1 cellular context compared by ENCODE assay signal in the genomic region with DNA sequence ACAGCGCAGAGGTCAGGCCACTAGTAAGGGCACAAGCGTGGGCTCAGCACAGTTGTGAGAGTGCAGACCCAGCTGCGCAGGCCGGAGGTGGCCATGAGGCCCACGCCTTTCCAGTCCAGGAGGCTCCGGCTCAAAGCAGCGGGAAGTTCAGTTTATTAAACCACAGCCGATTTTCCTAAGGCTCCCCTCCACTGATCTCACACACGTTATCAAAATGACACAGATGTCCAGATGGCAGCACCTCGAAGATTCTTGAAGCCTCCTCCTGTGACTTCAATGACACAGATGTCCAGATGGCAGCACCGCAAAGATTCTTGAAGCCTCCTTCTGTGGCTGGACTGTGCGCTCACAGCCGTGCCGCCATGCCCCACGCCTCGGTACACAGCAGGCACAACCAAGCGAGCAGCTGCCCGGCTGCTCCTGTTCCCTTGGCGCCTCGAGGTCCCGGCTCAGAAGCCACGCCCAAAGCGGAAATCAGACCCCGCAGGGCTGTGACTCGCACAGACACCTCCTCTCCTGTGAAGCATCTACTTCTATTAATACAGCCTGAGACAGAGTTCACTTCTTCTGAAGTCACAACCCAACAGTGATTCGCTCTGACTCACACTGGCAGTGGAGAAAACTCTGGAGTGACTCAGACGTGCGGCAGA.
A peak's percentile ranks its signal among the peaks of the same experiment; 100 is the strongest.
TF ChIP-seq lines count a peak whose summit lies in the region.

No MANE protein-coding gene starts in this region.

TF ChIP-seq in K562, 482 proteins besides CTCF, POLR2A, EP300 and RAD21 (continued from another document and continues in another):
- TF ChIP-seq, protein P1, sequence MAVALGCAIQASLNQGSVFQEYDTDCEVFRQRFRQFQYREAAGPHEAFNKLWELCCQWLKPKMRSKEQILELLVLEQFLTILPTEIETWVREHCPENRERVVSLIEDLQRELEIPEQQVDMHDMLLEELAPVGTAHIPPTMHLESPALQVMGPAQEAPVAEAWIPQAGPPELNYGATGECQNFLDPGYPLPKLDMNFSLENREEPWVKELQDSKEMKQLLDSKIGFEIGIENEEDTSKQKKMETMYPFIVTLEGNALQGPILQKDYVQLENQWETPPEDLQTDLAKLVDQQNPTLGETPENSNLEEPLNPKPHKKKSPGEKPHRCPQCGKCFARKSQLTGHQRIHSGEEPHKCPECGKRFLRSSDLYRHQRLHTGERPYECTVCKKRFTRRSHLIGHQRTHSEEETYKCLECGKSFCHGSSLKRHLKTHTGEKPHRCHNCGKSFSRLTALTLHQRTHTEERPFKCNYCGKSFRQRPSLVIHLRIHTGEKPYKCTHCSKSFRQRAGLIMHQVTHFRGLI (CRISPR knock-in tag; IDR thresholded peaks at IDR 0.05): peak; percentile 67; the same call in 1 of the 2 replicates
- TF ChIP-seq PHF21A (IDR thresholded peaks at IDR 0.05; ENCODE audit: borderline replicate concordance, low read depth): no peak
- no peak for TF ChIP-seq PHF20 (IDR thresholded peaks at IDR 0.05; ENCODE audit: partially characterized antibody)
- TF ChIP-seq, protein P2, sequence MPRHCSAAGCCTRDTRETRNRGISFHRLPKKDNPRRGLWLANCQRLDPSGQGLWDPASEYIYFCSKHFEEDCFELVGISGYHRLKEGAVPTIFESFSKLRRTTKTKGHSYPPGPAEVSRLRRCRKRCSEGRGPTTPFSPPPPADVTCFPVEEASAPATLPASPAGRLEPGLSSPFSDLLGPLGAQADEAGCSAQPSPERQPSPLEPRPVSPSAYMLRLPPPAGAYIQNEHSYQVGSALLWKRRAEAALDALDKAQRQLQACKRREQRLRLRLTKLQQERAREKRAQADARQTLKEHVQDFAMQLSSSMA (CRISPR knock-in tag; IDR thresholded peaks at IDR 0.05): no peak
- no peak for TF ChIP-seq PYGO2 (tag; IDR thresholded peaks at IDR 0.05)
- no peak for TF ChIP-seq HNRNPH1 (optimal IDR thresholded peaks at IDR 0.05; ENCODE audit: low read depth, low read length)
- TF ChIP-seq, protein P3, sequence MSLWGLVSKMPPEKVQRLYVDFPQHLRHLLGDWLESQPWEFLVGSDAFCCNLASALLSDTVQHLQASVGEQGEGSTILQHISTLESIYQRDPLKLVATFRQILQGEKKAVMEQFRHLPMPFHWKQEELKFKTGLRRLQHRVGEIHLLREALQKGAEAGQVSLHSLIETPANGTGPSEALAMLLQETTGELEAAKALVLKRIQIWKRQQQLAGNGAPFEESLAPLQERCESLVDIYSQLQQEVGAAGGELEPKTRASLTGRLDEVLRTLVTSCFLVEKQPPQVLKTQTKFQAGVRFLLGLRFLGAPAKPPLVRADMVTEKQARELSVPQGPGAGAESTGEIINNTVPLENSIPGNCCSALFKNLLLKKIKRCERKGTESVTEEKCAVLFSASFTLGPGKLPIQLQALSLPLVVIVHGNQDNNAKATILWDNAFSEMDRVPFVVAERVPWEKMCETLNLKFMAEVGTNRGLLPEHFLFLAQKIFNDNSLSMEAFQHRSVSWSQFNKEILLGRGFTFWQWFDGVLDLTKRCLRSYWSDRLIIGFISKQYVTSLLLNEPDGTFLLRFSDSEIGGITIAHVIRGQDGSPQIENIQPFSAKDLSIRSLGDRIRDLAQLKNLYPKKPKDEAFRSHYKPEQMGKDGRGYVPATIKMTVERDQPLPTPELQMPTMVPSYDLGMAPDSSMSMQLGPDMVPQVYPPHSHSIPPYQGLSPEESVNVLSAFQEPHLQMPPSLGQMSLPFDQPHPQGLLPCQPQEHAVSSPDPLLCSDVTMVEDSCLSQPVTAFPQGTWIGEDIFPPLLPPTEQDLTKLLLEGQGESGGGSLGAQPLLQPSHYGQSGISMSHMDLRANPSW (CRISPR knock-in tag; IDR thresholded peaks at IDR 0.05): no peak
- TF ChIP-seq ZNF830 (CRISPR knock-in tag; IDR thresholded peaks at IDR 0.05): no peak
- TF ChIP-seq NELFE (IDR thresholded peaks at IDR 0.05; ENCODE audit: insufficient read depth, insufficient read length): no peak
- TF ChIP-seq ZNF121 (CRISPR knock-in tag; conservative IDR thresholded peaks at IDR 0.05): no peak
- TF ChIP-seq ZKSCAN1 (IDR thresholded peaks at IDR 0.05; ENCODE audit: low read depth, low read length): peak; percentile 47; the same call in 1 of the 2 replicates
- TF ChIP-seq, protein P4, sequence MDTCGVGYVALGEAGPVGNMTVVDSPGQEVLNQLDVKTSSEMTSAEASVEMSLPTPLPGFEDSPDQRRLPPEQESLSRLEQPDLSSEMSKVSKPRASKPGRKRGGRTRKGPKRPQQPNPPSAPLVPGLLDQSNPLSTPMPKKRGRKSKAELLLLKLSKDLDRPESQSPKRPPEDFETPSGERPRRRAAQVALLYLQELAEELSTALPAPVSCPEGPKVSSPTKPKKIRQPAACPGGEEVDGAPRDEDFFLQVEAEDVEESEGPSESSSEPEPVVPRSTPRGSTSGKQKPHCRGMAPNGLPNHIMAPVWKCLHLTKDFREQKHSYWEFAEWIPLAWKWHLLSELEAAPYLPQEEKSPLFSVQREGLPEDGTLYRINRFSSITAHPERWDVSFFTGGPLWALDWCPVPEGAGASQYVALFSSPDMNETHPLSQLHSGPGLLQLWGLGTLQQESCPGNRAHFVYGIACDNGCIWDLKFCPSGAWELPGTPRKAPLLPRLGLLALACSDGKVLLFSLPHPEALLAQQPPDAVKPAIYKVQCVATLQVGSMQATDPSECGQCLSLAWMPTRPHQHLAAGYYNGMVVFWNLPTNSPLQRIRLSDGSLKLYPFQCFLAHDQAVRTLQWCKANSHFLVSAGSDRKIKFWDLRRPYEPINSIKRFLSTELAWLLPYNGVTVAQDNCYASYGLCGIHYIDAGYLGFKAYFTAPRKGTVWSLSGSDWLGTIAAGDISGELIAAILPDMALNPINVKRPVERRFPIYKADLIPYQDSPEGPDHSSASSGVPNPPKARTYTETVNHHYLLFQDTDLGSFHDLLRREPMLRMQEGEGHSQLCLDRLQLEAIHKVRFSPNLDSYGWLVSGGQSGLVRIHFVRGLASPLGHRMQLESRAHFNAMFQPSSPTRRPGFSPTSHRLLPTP (IDR thresholded peaks at IDR 0.05; ENCODE audit: borderline replicate concordance, extremely low read depth, insufficient read length): no peak
- TF ChIP-seq, protein P5, sequence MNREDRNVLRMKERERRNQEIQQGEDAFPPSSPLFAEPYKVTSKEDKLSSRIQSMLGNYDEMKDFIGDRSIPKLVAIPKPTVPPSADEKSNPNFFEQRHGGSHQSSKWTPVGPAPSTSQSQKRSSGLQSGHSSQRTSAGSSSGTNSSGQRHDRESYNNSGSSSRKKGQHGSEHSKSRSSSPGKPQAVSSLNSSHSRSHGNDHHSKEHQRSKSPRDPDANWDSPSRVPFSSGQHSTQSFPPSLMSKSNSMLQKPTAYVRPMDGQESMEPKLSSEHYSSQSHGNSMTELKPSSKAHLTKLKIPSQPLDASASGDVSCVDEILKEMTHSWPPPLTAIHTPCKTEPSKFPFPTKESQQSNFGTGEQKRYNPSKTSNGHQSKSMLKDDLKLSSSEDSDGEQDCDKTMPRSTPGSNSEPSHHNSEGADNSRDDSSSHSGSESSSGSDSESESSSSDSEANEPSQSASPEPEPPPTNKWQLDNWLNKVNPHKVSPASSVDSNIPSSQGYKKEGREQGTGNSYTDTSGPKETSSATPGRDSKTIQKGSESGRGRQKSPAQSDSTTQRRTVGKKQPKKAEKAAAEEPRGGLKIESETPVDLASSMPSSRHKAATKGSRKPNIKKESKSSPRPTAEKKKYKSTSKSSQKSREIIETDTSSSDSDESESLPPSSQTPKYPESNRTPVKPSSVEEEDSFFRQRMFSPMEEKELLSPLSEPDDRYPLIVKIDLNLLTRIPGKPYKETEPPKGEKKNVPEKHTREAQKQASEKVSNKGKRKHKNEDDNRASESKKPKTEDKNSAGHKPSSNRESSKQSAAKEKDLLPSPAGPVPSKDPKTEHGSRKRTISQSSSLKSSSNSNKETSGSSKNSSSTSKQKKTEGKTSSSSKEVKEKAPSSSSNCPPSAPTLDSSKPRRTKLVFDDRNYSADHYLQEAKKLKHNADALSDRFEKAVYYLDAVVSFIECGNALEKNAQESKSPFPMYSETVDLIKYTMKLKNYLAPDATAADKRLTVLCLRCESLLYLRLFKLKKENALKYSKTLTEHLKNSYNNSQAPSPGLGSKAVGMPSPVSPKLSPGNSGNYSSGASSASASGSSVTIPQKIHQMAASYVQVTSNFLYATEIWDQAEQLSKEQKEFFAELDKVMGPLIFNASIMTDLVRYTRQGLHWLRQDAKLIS (CRISPR knock-in tag; IDR thresholded peaks at IDR 0.05): no peak
- peak; percentile 14 for TF ChIP-seq RBBP5 (IDR thresholded peaks at IDR 0.05; ENCODE audit: borderline replicate concordance, insufficient read depth, low read length, poor library complexity, severe bottlenecking)
- no peak for TF ChIP-seq RFX1 (IDR thresholded peaks at IDR 0.05)
- TF ChIP-seq PHB2 (IDR thresholded peaks at IDR 0.05; ENCODE audit: low read depth): peak; percentile 66; the same call in 1 of the 2 replicates
- TF ChIP-seq TRIM28 (IDR thresholded peaks at IDR 0.05): no peak
- TF ChIP-seq ARNT (IDR thresholded peaks at IDR 0.05): 0 out of 4 replicates have a peak, but pooled peaks of 1 of the 2 experiments have one; percentile 72
- TF ChIP-seq ATF7 (IDR thresholded peaks at IDR 0.05): peak; percentile 81
- peak; percentile 89 for TF ChIP-seq NCOR1 (IDR thresholded peaks at IDR 0.05)
- no peak for TF ChIP-seq XRCC3 (IDR thresholded peaks at IDR 0.05)
- TF ChIP-seq TCF7 (IDR thresholded peaks at IDR 0.05; ENCODE audit: borderline replicate concordance): 0 out of 2 replicates have a peak, but pooled peaks have one; percentile 61
- no peak for TF ChIP-seq STAG1 (CRISPR knock-in tag; IDR thresholded peaks at IDR 0.05; ENCODE audit: borderline replicate concordance)
- TF ChIP-seq TSC22D4 (tag; IDR thresholded peaks at IDR 0.05): no peak
- TF ChIP-seq, protein P6, sequence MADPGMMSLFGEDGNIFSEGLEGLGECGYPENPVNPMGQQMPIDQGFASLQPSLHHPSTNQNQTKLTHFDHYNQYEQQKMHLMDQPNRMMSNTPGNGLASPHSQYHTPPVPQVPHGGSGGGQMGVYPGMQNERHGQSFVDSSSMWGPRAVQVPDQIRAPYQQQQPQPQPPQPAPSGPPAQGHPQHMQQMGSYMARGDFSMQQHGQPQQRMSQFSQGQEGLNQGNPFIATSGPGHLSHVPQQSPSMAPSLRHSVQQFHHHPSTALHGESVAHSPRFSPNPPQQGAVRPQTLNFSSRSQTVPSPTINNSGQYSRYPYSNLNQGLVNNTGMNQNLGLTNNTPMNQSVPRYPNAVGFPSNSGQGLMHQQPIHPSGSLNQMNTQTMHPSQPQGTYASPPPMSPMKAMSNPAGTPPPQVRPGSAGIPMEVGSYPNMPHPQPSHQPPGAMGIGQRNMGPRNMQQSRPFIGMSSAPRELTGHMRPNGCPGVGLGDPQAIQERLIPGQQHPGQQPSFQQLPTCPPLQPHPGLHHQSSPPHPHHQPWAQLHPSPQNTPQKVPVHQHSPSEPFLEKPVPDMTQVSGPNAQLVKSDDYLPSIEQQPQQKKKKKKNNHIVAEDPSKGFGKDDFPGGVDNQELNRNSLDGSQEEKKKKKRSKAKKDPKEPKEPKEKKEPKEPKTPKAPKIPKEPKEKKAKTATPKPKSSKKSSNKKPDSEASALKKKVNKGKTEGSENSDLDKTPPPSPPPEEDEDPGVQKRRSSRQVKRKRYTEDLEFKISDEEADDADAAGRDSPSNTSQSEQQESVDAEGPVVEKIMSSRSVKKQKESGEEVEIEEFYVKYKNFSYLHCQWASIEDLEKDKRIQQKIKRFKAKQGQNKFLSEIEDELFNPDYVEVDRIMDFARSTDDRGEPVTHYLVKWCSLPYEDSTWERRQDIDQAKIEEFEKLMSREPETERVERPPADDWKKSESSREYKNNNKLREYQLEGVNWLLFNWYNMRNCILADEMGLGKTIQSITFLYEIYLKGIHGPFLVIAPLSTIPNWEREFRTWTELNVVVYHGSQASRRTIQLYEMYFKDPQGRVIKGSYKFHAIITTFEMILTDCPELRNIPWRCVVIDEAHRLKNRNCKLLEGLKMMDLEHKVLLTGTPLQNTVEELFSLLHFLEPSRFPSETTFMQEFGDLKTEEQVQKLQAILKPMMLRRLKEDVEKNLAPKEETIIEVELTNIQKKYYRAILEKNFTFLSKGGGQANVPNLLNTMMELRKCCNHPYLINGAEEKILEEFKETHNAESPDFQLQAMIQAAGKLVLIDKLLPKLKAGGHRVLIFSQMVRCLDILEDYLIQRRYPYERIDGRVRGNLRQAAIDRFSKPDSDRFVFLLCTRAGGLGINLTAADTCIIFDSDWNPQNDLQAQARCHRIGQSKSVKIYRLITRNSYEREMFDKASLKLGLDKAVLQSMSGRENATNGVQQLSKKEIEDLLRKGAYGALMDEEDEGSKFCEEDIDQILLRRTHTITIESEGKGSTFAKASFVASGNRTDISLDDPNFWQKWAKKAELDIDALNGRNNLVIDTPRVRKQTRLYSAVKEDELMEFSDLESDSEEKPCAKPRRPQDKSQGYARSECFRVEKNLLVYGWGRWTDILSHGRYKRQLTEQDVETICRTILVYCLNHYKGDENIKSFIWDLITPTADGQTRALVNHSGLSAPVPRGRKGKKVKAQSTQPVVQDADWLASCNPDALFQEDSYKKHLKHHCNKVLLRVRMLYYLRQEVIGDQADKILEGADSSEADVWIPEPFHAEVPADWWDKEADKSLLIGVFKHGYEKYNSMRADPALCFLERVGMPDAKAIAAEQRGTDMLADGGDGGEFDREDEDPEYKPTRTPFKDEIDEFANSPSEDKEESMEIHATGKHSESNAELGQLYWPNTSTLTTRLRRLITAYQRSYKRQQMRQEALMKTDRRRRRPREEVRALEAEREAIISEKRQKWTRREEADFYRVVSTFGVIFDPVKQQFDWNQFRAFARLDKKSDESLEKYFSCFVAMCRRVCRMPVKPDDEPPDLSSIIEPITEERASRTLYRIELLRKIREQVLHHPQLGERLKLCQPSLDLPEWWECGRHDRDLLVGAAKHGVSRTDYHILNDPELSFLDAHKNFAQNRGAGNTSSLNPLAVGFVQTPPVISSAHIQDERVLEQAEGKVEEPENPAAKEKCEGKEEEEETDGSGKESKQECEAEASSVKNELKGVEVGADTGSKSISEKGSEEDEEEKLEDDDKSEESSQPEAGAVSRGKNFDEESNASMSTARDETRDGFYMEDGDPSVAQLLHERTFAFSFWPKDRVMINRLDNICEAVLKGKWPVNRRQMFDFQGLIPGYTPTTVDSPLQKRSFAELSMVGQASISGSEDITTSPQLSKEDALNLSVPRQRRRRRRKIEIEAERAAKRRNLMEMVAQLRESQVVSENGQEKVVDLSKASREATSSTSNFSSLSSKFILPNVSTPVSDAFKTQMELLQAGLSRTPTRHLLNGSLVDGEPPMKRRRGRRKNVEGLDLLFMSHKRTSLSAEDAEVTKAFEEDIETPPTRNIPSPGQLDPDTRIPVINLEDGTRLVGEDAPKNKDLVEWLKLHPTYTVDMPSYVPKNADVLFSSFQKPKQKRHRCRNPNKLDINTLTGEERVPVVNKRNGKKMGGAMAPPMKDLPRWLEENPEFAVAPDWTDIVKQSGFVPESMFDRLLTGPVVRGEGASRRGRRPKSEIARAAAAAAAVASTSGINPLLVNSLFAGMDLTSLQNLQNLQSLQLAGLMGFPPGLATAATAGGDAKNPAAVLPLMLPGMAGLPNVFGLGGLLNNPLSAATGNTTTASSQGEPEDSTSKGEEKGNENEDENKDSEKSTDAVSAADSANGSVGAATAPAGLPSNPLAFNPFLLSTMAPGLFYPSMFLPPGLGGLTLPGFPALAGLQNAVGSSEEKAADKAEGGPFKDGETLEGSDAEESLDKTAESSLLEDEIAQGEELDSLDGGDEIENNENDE (IDR thresholded peaks at IDR 0.05; ENCODE audit: low read depth, low read length): no peak
- no peak for TF ChIP-seq RHOXF2B (CRISPR knock-in tag; conservative IDR thresholded peaks at IDR 0.05)
- no peak for TF ChIP-seq CREBBP (IDR thresholded peaks at IDR 0.05; ENCODE audit: low read depth, low read length)
- peak; percentile 50 for TF ChIP-seq ESRRA (IDR thresholded peaks at IDR 0.05; ENCODE audit: borderline replicate concordance, low read depth)
